ENCODE assay signal across 10 cellular contexts in the genomic region with DNA sequence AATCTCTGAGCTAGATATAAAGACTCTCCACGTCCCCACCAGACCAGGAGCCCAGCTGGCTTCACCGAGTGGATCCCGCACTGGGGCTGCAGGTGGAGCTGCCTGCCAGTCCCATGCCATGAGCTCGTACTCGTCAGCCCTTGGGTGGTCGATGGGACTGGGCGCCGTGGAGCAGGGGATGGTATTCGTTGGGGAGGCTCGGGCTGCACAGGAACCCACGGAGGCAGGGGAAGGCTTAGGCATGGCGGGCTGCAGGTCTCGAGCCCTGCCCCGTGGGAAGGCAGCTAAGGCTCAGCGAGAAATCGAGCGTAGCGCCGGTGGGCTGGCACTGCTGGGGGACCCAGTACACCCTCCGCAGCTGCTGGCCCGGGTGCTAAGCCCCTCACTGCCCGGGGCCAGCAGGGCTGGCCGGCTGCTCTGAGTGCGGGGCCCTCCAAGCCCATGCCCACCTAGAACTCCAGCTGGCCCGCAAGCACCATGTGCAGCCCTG. TPM values are rescaled to one million over a fixed set of nuclear protein-coding genes. Genes with fewer than 3 reads are reported as not detected.
"Had no signal": no experiment of that assay in that cellular context is flagged by ENCODE, and none has a peak within 500 bp of the region (broad histone marks: within the 10 kb centered on the region; RNA-seq: fewer than 3 reads in every experiment).

No MANE protein-coding gene starts in this region.

RNA-seq across cellular contexts. Expression of a gene that starts 40.7 kb away (rescaled TPM):
- total RNA-seq: activated B cell treated with CpG ODN at 0.5 μM for 24 hours; activated CD4-positive, alpha-beta memory T cell treated with anti-CD3 and anti-CD28 coated beads, Interleukin-2, amount 10 ng/mL, durations not matched to agents 7 days and 5 days; activated CD4-positive, alpha-beta T cell treated with anti-CD3 and anti-CD28 coated beads, Interleukin-2, amount 10 ng/mL, durations not matched to agents 24 days and 14 days; activated CD4-positive, alpha-beta T cell treated with anti-CD3 and anti-CD28 coated beads, Interleukin-2, amount 10 ng/mL, durations not matched to agents 7 days and 5 days; activated CD8-positive, alpha-beta memory T cell treated with anti-CD3 and anti-CD28 coated beads, Interleukin-2, amount 10 ng/mL, durations not matched to agents 7 days and 5 days; activated CD8-positive, alpha-beta T cell treated with anti-CD3 and anti-CD28 coated beads, Interleukin-2, amount 10 ng/mL, durations not matched to agents 7 days and 5 days; T-cell; T-helper 1 cell treated with Interleukin-12 subunit alpha and Interleukin-12 subunit beta and Interleukin-4 antibody, amounts not matched to agents 30 ng/mL and 1 ng/mL, for 36 hours; T-helper 17 cell; T-helper 2 cell treated with Interferon-gamma antibody and Interleukin-4, amounts not matched to agents 100 ng/mL and 5 ng/mL, for 36 hours had no signal
